9 cellular contexts compared by ENCODE assay signal in genomic region chr17:30921544-30922196, GRCh38. TPM values are rescaled to one million over a fixed set of nuclear protein-coding genes. Genes with fewer than 3 reads are reported as not detected.
DNase-seq lines count a peak whose midpoint lies in the region; ATAC-seq, FAIRE-seq and TF ChIP-seq lines count a peak whose summit lies in the region.
"Had no signal": no experiment of that assay in that cellular context is flagged by ENCODE, and none has a peak within 500 bp of the region (broad histone marks: within the 10 kb centered on the region; RNA-seq: fewer than 3 reads in every experiment).

ADAP2 (plus strand) TSS chr17:30921945; CDS start chr17:30922015, 70 bp downstream.

- no peaks in the 10 kb centered on the region for H3K36me3 ChIP-seq in right atrium auricular region

- peak; percentile 10 for DNase-seq in ELR (ENCODE audit: low read depth)
- peak; percentile 43 to 48 for DNase-seq in Kasumi-1 (lab: John Stamatoyannopoulos, UW)
- DNase-seq in activated naive CD8-positive, alpha-beta T cell treated with anti-CD3 and anti-CD28 coated beads, Interleukin-2, amount 50 U/mL, for 24 hours, result peak; percentile 6
- no peak for DNase-seq in right atrium auricular region (ENCODE audit: low spot score)
- DNase-seq in posterior vena cava (ENCODE audit: low spot score), result peak; percentile 88
- DNase-seq in T1000 (lab: John Stamatoyannopoulos, UW), result no peak
- no peak for DNase-seq in NCI-H1092 (lab: John Stamatoyannopoulos, UW)
- DNase-seq in D721Med (ENCODE audit: insufficient read length, low spot score), result no peak

- peaks cover 0 to 12% of the 10 kb centered on the region in 2 donors for H3K27me3 ChIP-seq in right atrium auricular region

- FAIRE-seq in D721Med (lab: Jason Lieb, UNC), result no peak

- no peaks in the 10 kb centered on the region for H3K9me3 ChIP-seq in right atrium auricular region

- TF ChIP-seq CTCF in right atrium auricular region (IDR thresholded peaks at IDR 0.05) (no peak), D721Med (IDR thresholded peaks at IDR 0.05; ENCODE audit: insufficient read depth, missing control alignments) (no peak)

- peak within 1 kb of the TSS; percentile 53 to 64 for H3K27ac ChIP-seq in right atrium auricular region

- no peaks in the 10 kb centered on the region for H3K36me3 Mint-ChIP-seq in activated naive CD8-positive, alpha-beta T cell treated with anti-CD3 and anti-CD28 coated beads, Interleukin-2, amount 50 U/mL, for 24 hours (ENCODE audit: low read depth)

- peak within 1 kb of the TSS; percentile 69 for H3K4me3 Mint-ChIP-seq in activated naive CD8-positive, alpha-beta T cell treated with anti-CD3 and anti-CD28 coated beads, Interleukin-2, amount 50 U/mL, for 24 hours

- no peaks in the 10 kb centered on the region for H3K9me3 Mint-ChIP-seq in activated naive CD8-positive, alpha-beta T cell treated with anti-CD3 and anti-CD28 coated beads, Interleukin-2, amount 50 U/mL, for 24 hours

- H3K4me1 Mint-ChIP-seq in activated naive CD8-positive, alpha-beta T cell treated with anti-CD3 and anti-CD28 coated beads, Interleukin-2, amount 50 U/mL, for 24 hours, result peaks cover 10% of the 10 kb centered on the region

- peaks cover 45% of the 10 kb centered on the region for H3K27me3 Mint-ChIP-seq in activated naive CD8-positive, alpha-beta T cell treated with anti-CD3 and anti-CD28 coated beads, Interleukin-2, amount 50 U/mL, for 24 hours

- H3K27ac Mint-ChIP-seq in activated naive CD8-positive, alpha-beta T cell treated with anti-CD3 and anti-CD28 coated beads, Interleukin-2, amount 50 U/mL, for 24 hours, result no peak within 1 kb of the TSS

- H3K4me1 ChIP-seq in right atrium auricular region, result peaks cover 0 to 13% of the 10 kb centered on the region in 2 donors

- intact Hi-C loops in posterior vena cava (cut with DNase I), result no loop called here

- H3K4me3 ChIP-seq in right atrium auricular region, result peak within 1 kb of the TSS; percentile 39 to 66

- peak; percentile 17 for ATAC-seq in activated naive CD8-positive, alpha-beta T cell treated with anti-CD3 and anti-CD28 coated beads, Interleukin-2, amount 50 U/mL, for 24 hours

RNA-seq across cellular contexts. Expression of gene ADAP2, which starts in this region (rescaled TPM):
- 10 to 100 TPM in 1 of 2 donors, 1 to 10 TPM in 1; 4.3 to 11.1 TPM for total RNA-seq in right atrium auricular region
- total RNA-seq in posterior vena cava, result 10 to 100 TPM; 18.8 to 28.1 TPM
- total RNA-seq: RPMI7951 had no signal

Comparison
In these comparisons a context has a peak if more than half of its experiments do, and no peak if none do; other contexts are left out.
1. DNase-seq: peak in ELR (single experiment), Kasumi-1 (2 of 2), activated naive CD8-positive, alpha-beta T cell treated with anti-CD3 and anti-CD28 coated beads, Interleukin-2, amount 50 U/mL, for 24 hours (single experiment) and posterior vena cava (single experiment); none in right atrium auricular region (single experiment), T1000 (single experiment), NCI-H1092 (single experiment) and D721Med (single experiment).